ENCODE assay signal across 24 cellular contexts in the genomic region with DNA sequence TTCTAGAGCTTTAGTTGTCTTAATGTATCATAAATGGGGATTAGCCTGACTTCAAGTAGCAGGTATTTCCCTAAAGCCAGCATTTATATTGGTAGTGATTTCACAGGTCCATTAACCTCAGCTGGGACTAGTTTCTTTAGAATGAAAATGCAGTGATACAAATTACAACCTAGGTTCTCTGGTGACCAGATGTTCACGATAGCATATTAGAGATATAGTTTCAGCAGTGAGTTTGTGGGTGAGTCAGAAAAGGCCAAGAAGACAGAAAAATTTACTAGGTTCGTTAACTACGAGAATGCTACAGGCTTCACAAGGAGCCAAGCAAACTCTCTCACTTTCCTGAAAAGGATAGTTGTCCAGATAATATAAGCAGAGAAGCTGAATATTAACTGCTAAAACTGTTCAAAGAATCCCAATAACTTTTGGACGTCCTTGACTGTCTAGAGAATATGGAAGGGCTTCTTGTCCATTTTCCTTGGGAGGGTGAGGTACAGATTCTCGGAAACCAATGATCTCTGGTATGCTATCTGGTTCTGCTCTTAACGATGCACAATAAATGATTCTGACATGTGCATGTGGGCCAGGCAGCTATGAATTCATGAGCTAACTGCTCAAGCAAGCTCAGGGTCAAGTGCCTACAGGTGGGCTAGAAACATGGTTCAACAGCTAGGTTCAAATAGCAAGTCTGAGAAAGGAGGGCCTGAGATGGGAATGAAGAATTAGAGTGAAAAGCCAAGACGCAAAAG. TPM values are rescaled to one million over a fixed set of nuclear protein-coding genes. Genes with fewer than 3 reads are reported as not detected.
A peak's percentile ranks its signal among the peaks of the same experiment; 100 is the strongest.
DNase-seq lines count a peak whose midpoint lies in the region; ATAC-seq and TF ChIP-seq lines count a peak whose summit lies in the region.
"Had no signal": no experiment of that assay in that cellular context is flagged by ENCODE, and none has a peak within 500 bp of the region (broad histone marks: within the 10 kb centered on the region; RNA-seq: fewer than 3 reads in every experiment).

No MANE protein-coding gene starts in this region.

- no peaks in the 10 kb centered on the region for H3K36me3 Mint-ChIP-seq in activated T-cell treated with anti-CD3 and anti-CD28 coated beads, Interleukin-2, amount 50 U/mL, for 4 hours (ENCODE audit: insufficient read depth)

- H3K4me3 ChIP-seq in fibroblast of mammary gland (ENCODE audit: control insufficient read depth, low read depth, low read length): no peak overlapping the region
- no peak overlapping the region for H3K4me3 ChIP-seq in H7 (ENCODE audit: insufficient read depth, low read depth, low read length)
- H3K4me3 ChIP-seq: Peyer's patch, SJCRH30 had no signal

- ATAC-seq in activated T-cell treated with anti-CD3 and anti-CD28 coated beads, Interleukin-2, amount 50 U/mL, for 4 hours: no peak
- no peak for ATAC-seq in stimulated activated naive CD8-positive, alpha-beta T cell treated with anti-CD3 and anti-CD28 coated beads, Interleukin-15, Interleukin-2, amounts not matched to agents 100 U/mL and 50 U/mL, for 24 hours
- ATAC-seq in GM19452 (IDR thresholded peaks at IDR 0.05; ENCODE audit: unreplicated experiment): no peak
- ATAC-seq: HCT116 had no signal

- no peaks in the 10 kb centered on the region for H3K27me3 Mint-ChIP-seq in activated T-cell treated with anti-CD3 and anti-CD28 coated beads, Interleukin-2, amount 50 U/mL, for 4 hours (ENCODE audit: low read depth)

- H3K4me1 Mint-ChIP-seq in activated T-cell treated with anti-CD3 and anti-CD28 coated beads, Interleukin-2, amount 50 U/mL, for 4 hours (ENCODE audit: low read depth): peaks cover 5% of the 10 kb centered on the region

- DNase-seq in EH (ENCODE audit: low read depth): peak; percentile 43
- peak; percentile 58 for DNase-seq in SK-N-DZ (ENCODE audit: low spot score)
- DNase-seq in fibroblast of mammary gland (ENCODE audit: low read depth): peak; percentile 29
- DNase-seq in retina: peak; percentile 28
- DNase-seq in activated T-cell treated with anti-CD3 and anti-CD28 coated beads, Interleukin-2, amount 50 U/mL, for 4 hours: no peak
- no peak for DNase-seq in H7
- no peak for DNase-seq in stimulated activated naive CD8-positive, alpha-beta T cell treated with anti-CD3 and anti-CD28 coated beads, Interleukin-15, Interleukin-2, amounts not matched to agents 100 U/mL and 50 U/mL, for 24 hours
- DNase-seq: Calu3; CD8-positive, alpha-beta memory T cell; DMS153; GOT3; IMR-90; MV-4-11; NCI-H1105 treated with DMSO at 0.1 percent for 48 hours; NCI-H2029 treated with DMSO at 0.1 percent for 48 hours; NCI-H510A; NCI-H748 treated with DMSO at 0.1 percent for 48 hours; NK-92 treated with Interleukin-12 subunit alpha and Interleukin-12 subunit beta, amount 100 ng/mL, for 24 hours; Peyer's patch; SJCRH30; SW 1271 had no signal

- no peak overlapping the region for H3K4me3 Mint-ChIP-seq in activated T-cell treated with anti-CD3 and anti-CD28 coated beads, Interleukin-2, amount 50 U/mL, for 4 hours

- no peaks in the 10 kb centered on the region for H3K36me3 ChIP-seq in H7 (replicated peaks; ENCODE audit: control insufficient read depth, insufficient read depth, low read length)
- H3K36me3 ChIP-seq: Peyer's patch, SJCRH30 had no signal

- H3K9me3 Mint-ChIP-seq in activated T-cell treated with anti-CD3 and anti-CD28 coated beads, Interleukin-2, amount 50 U/mL, for 4 hours: no peaks in the 10 kb centered on the region
- H3K9me3 Mint-ChIP-seq: CD8-positive, alpha-beta memory T cell had no signal

- no peaks in the 10 kb centered on the region for H3K27me3 ChIP-seq in H7 (ENCODE audit: control insufficient read depth, insufficient read depth, low read length)
- H3K27me3 ChIP-seq: Peyer's patch, SJCRH30 had no signal

- TF ChIP-seq CTCF in fibroblast of mammary gland (conservative IDR thresholded peaks at IDR 0.05; ENCODE audit: control insufficient read depth, insufficient read depth, low read depth, low read length): no peak

RNA-seq across cellular contexts. Expression of a gene that starts 6.0 kb away (rescaled TPM):
- 88.0 and 93.2 TPM in 2 replicates for polyA plus RNA-seq in SK-N-DZ (2014; cell fraction: cytosol; rRNA removed)
- polyA plus RNA-seq in SK-N-DZ (2014; cell fraction: nucleus; rRNA removed): 71.1 and 79.1 TPM in 2 replicates
- 100 to 1,000 TPM; 227 to 236 (median 231) TPM for total RNA-seq in activated T-cell treated with anti-CD3 and anti-CD28 coated beads, Interleukin-2, amount 50 U/mL, for 4 hours
- 59.4 and 67.4 TPM in 2 replicates for total RNA-seq in H7 (2014; rRNA removed; shearing (Covaris generic))

RNA-seq across cellular contexts. Expression of a gene that starts 44.7 kb away (rescaled TPM):
- polyA plus RNA-seq in SK-N-DZ (2014; cell fraction: cytosol; rRNA removed): not detected in 2 replicates
- polyA plus RNA-seq in SK-N-DZ (2014; cell fraction: nucleus; rRNA removed): 0.06 and 0.09 TPM in 2 replicates
- total RNA-seq in activated T-cell treated with anti-CD3 and anti-CD28 coated beads, Interleukin-2, amount 50 U/mL, for 4 hours: not detected
- total RNA-seq in H7 (2014; rRNA removed; shearing (Covaris generic)): 0.26 and 0.31 TPM in 2 replicates
- total RNA-seq: A673; Calu3; CD8-positive, alpha-beta memory T cell; Peyer's patch had no signal
- polyA plus RNA-seq: CD8-positive, alpha-beta memory T cell had no signal

Comparison
In these comparisons a context has a peak if more than half of its experiments do, and no peak if none do; other contexts are left out.
1. DNase-seq: peak in EH (single experiment), SK-N-DZ (single experiment), fibroblast of mammary gland (single experiment) and retina (single experiment); none in activated T-cell treated with anti-CD3 and anti-CD28 coated beads, Interleukin-2, amount 50 U/mL, for 4 hours (single experiment), H7 (single experiment) and stimulated activated naive CD8-positive, alpha-beta T cell treated with anti-CD3 and anti-CD28 coated beads, Interleukin-15, Interleukin-2, amounts not matched to agents 100 U/mL and 50 U/mL, for 24 hours (single experiment).